In the genomic region with DNA sequence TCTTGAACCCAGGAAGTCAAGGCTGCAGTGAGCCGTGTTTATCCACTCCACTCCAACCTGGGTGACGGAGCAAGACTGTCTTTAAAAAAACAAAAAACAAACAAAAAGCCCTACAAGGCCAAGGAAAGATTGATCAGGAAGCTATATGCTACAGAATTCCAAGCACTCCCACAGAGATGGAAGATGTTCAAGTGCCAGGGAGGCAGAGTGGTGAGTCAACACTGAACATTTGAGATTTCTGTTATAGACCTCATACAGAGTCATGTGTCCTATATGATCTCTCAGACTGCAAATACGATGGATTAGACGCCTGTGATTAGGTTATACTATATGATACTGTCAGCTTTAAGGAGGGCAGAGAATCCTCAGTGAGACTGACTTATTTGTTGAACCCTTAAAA, we compare ENCODE assay signal across 19 cellular contexts.
DNase-seq lines count a peak whose midpoint lies in the region; ATAC-seq, FAIRE-seq and TF ChIP-seq lines count a peak whose summit lies in the region.
"Had no signal": no experiment of that assay in that cellular context is flagged by ENCODE, and none has a peak within 500 bp of the region (broad histone marks: within the 10 kb centered on the region; RNA-seq: fewer than 3 reads in every experiment).

No MANE protein-coding gene starts in this region.

- no TSS peak for BruUV-seq in IMR-90 (replicated peaks; lab: Mats Ljungman, UMichigan)

- TF ChIP-seq CTCF in IMR-90 (conservative IDR thresholded peaks at IDR 0.05; ENCODE audit: low read depth, low read length) (no peak), bronchial epithelial cell (IDR thresholded peaks at IDR 0.05; ENCODE audit: insufficient read depth, low read length, severe bottlenecking) (no peak)

- no peaks in the 10 kb centered on the region for H3K27me3 ChIP-seq in IMR-90 (ENCODE audit: control insufficient read depth, insufficient read depth, low read length)
- H3K27me3 ChIP-seq in bronchial epithelial cell (ENCODE audit: control insufficient read depth, insufficient read depth, low read length): no peaks in the 10 kb centered on the region
- H3K27me3 ChIP-seq in mesenchymal stem cell (ENCODE audit: control insufficient read depth in 1 of 2, insufficient read depth in 1 of 2, low read length in 2 of 2): no peaks in the 10 kb centered on the region
- H3K27me3 ChIP-seq: Peyer's patch, spleen, stomach had no signal

- DNase-seq in AG08396 (ENCODE audit: low spot score): peak; percentile 8
- DNase-seq in IMR-90: peak; percentile 58
- DNase-seq in bronchial epithelial cell (ENCODE audit: low read depth): peak; percentile 16
- DNase-seq in mesenchymal stem cell: peak; percentile 6
- no peak for DNase-seq in DMS79 (lab: John Stamatoyannopoulos, UW)
- DNase-seq in NCI-H2196 treated with DMSO at 0.1 percent for 48 hours (lab: John Stamatoyannopoulos, UW; ENCODE audit: unreplicated experiment): no peak
- DNase-seq in NCI-H774 (lab: John Stamatoyannopoulos, UW): no peak
- DNase-seq: activated CD8-positive, alpha-beta memory T cell treated with anti-CD3 and anti-CD28 coated beads, Interleukin-2, amount 50 U/mL, for 48 hours; activated naive CD8-positive, alpha-beta T cell treated with anti-CD3 and anti-CD28 coated beads for 36 hours; AML-193; mammary epithelial cell; NCI-H1694; NCI-H524 treated with DMSO at 0.1 percent for 48 hours; Peyer's patch; spleen; stomach had no signal

- no peak for FAIRE-seq in bronchial epithelial cell (lab: Jason Lieb, UNC)

- H2AK5ac ChIP-seq in IMR-90 (ENCODE audit: low read depth, low read length) (no peak overlapping the region), mesenchymal stem cell (ENCODE audit: low read length, severe bottlenecking) (no peak overlapping the region)

- no peak overlapping the region for H3K4me2 ChIP-seq in IMR-90 (ENCODE audit: low read depth, low read length)
- no peak overlapping the region for H3K4me2 ChIP-seq in mesenchymal stem cell (ENCODE audit: low read length, poor library complexity, severe bottlenecking)

- H3K36me3 ChIP-seq in IMR-90 (ENCODE audit: control insufficient read depth, insufficient read depth, low read length) (no peaks in the 10 kb centered on the region), bronchial epithelial cell (ENCODE audit: control insufficient read depth, insufficient read depth, low read length) (no peaks in the 10 kb centered on the region), mesenchymal stem cell (ENCODE audit: control insufficient read depth in 1 of 2, insufficient read depth in 2 of 2, low read depth in 1 of 2, low read length in 2 of 2) (no peaks in the 10 kb centered on the region)

- POLR2A ChIA-PET in IMR-90 (lab: Charles Lee; ENCODE audit: unreplicated experiment): no interaction called here

- H3K27ac ChIP-seq in IMR-90 (ENCODE audit: insufficient read depth, low read length): no peak overlapping the region
- H3K27ac ChIP-seq in mesenchymal stem cell (ENCODE audit: low read length, poor library complexity, severe bottlenecking): no peak overlapping the region
- H3K27ac ChIP-seq: coronary artery, Peyer's patch, stomach had no signal

- in situ Hi-C loops in IMR-90 (cut with MboI; ENCODE audit: low sequenced_read_pairs): no loop called here

- no peak overlapping the region for H4K91ac ChIP-seq in IMR-90 (ENCODE audit: insufficient read depth, low read depth, low read length)
- no peak overlapping the region for H4K91ac ChIP-seq in mesenchymal stem cell (ENCODE audit: low read length)

- dilution Hi-C loops in IMR-90 (cut with HindIII; ENCODE audit: low sequenced_read_pairs, unreplicated experiment): no loop called here

- WGBS in IMR-90 (ENCODE audit: extremely low coverage in 2 of 2, insufficient read length in 1 of 2), 2 experiments: no CpG with 5 or more reads among the region's 4 CpGs
- 93% methylated on average over 4 of the region's 4 CpGs for WGBS in mesenchymal stem cell

- H2AFZ ChIP-seq in IMR-90 (replicated peaks; ENCODE audit: low read length, poor library complexity): no peak overlapping the region
- no peak overlapping the region for H2AFZ ChIP-seq in mesenchymal stem cell (ENCODE audit: low read depth, low read length)

- ATAC-seq in IMR-90 (ENCODE audit: low read depth) (peak; percentile 83), HG02970 (IDR thresholded peaks at IDR 0.05; ENCODE audit: low FRiP score, unreplicated experiment) (no peak)
- ATAC-seq: activated CD4-positive, CD25-positive, alpha-beta regulatory T cell treated with anti-CD3 and anti-CD28 coated beads, Interleukin-2, amount 50 U/mL, for 24 hours had no signal

- H3K4me3 ChIP-seq in IMR-90 (ENCODE audit: insufficient read depth, low read depth, low read length) (no peak overlapping the region), bronchial epithelial cell (ENCODE audit: low read depth, low read length) (no peak overlapping the region), mesenchymal stem cell (ENCODE audit: insufficient read depth in 1 of 2, low read depth in 1 of 2, low read length in 2 of 2) (no peak overlapping the region)
- H3K4me3 ChIP-seq: coronary artery, Peyer's patch, spleen, stomach had no signal

- no peak overlapping the region for H3K56ac ChIP-seq in IMR-90 (ENCODE audit: extremely low read depth, insufficient read depth, low read length)

- no peak overlapping the region for H2AK9ac ChIP-seq in IMR-90 (replicated peaks; ENCODE audit: low read depth, low read length, poor library complexity)

- no peak overlapping the region for H2BK20ac ChIP-seq in IMR-90 (ENCODE audit: low read depth, low read length)

- H3K4ac ChIP-seq in IMR-90 (ENCODE audit: low read depth, low read length) (no peak overlapping the region), mesenchymal stem cell (ENCODE audit: low read depth in 1 of 2, low read length in 2 of 2) (no peak overlapping the region)

- H3K9me1 ChIP-seq in IMR-90 (ENCODE audit: insufficient read depth, low read length): no peaks in the 10 kb centered on the region

- H3K79me1 ChIP-seq in IMR-90 (ENCODE audit: low read depth in 1 of 2, low read length in 2 of 2) (no peaks in the 10 kb centered on the region), mesenchymal stem cell (replicated peaks; ENCODE audit: low read length, poor library complexity, severe bottlenecking) (peaks cover 12% of the 10 kb centered on the region)

- H4K8ac ChIP-seq in IMR-90 (ENCODE audit: low read depth in 2 of 2, low read length in 2 of 2) (no peak overlapping the region), mesenchymal stem cell (ENCODE audit: low read length) (no peak overlapping the region)

- no peaks in the 10 kb centered on the region for H4K20me1 ChIP-seq in IMR-90 (ENCODE audit: insufficient read depth, low read length)

- no peak for TF ChIP-seq RAD21 in IMR-90 (IDR thresholded peaks at IDR 0.05; ENCODE audit: low read length)

- H3K4me1 ChIP-seq in IMR-90 (ENCODE audit: control insufficient read depth, insufficient read depth, low read length) (no peaks in the 10 kb centered on the region), mesenchymal stem cell (ENCODE audit: control insufficient read depth, insufficient read depth, low read depth, low read length) (peaks cover 1% of the 10 kb centered on the region)
- H3K4me1 ChIP-seq: Peyer's patch had no signal

- H3K14ac ChIP-seq in IMR-90 (replicated peaks; ENCODE audit: low read depth, low read length) (no peak overlapping the region), mesenchymal stem cell (ENCODE audit: low read length in 2 of 2) (no peak overlapping the region)

- TF ChIP-seq POLR2A in IMR-90 (IDR thresholded peaks at IDR 0.05; ENCODE audit: low read depth, low read length): no peak

- no peak overlapping the region for H2BK12ac ChIP-seq in mesenchymal stem cell (ENCODE audit: low read length in 2 of 2)

- no peak overlapping the region for H3K23ac ChIP-seq in IMR-90 (ENCODE audit: low read depth, low read length)
- no peak overlapping the region for H3K23ac ChIP-seq in mesenchymal stem cell (ENCODE audit: low read length in 2 of 2)

- H3K9me3 ChIP-seq in IMR-90 (ENCODE audit: control insufficient read depth, insufficient read depth, low read length): no peaks in the 10 kb centered on the region
- no peaks in the 10 kb centered on the region for H3K9me3 ChIP-seq in mesenchymal stem cell (ENCODE audit: control insufficient read depth, low read length)
- H3K9me3 ChIP-seq: Peyer's patch, spleen, stomach had no signal

- no peak overlapping the region for H4K5ac ChIP-seq in IMR-90 (ENCODE audit: low read depth, low read length)

- H2BK15ac ChIP-seq in IMR-90 (ENCODE audit: low read depth, low read length) (no peak overlapping the region), mesenchymal stem cell (ENCODE audit: low read depth, poor library complexity, severe bottlenecking) (no peak overlapping the region)

- CTCF ChIA-PET in IMR-90 (lab: Yijun Ruan, JAX): interaction anchor here (0.9 to 2.0 kb wide), 2 partner anchors 11 to 209 kb away, joined by 3 to 4 read pairs; no protein-coding TSS in a partner anchor

- intact Hi-C loops in IMR-90 (cut with micrococcal nuclease): no loop called here

- H2BK5ac ChIP-seq in IMR-90 (ENCODE audit: low read depth, low read length, poor library complexity, severe bottlenecking) (no peak overlapping the region), mesenchymal stem cell (ENCODE audit: low read depth, low read length, poor library complexity, severe bottlenecking) (no peak overlapping the region)

- H3K9ac ChIP-seq in IMR-90 (ENCODE audit: low read depth, low read length): no peak overlapping the region
- no peak overlapping the region for H3K9ac ChIP-seq in mesenchymal stem cell (ENCODE audit: low read length)

- H3K18ac ChIP-seq in IMR-90 (ENCODE audit: low read depth, low read length) (no peak overlapping the region), mesenchymal stem cell (ENCODE audit: low read depth in 1 of 2, low read length in 2 of 2) (no peak overlapping the region)

- H2BK120ac ChIP-seq in IMR-90 (ENCODE audit: low read depth, low read length) (no peak overlapping the region), mesenchymal stem cell (ENCODE audit: low read depth, low read length) (no peak overlapping the region)

TF ChIP-seq in IMR-90, 13 proteins besides CTCF, POLR2A, EP300 and RAD21 (continues in another document):
- no peak for TF ChIP-seq ELK1 (IDR thresholded peaks at IDR 0.05; ENCODE audit: borderline replicate concordance, low read depth, low read length)

Comparison
In these comparisons a context has a peak if more than half of its experiments do, and no peak if none do; other contexts are left out.
1. DNase-seq: peak in AG08396 (single experiment), IMR-90 (single experiment), bronchial epithelial cell (single experiment) and mesenchymal stem cell (single experiment); none in DMS79 (single experiment), NCI-H2196 treated with DMSO at 0.1 percent for 48 hours (single experiment) and NCI-H774 (single experiment).